9 cellular contexts compared by ENCODE assay signal in genomic region chr7:66847879-66848810, GRCh38.
A peak's percentile ranks its signal among the peaks of the same experiment; 100 is the strongest.
DNase-seq lines count a peak whose midpoint lies in the region; ATAC-seq, FAIRE-seq and TF ChIP-seq lines count a peak whose summit lies in the region.
"Had no signal": no experiment of that assay in that cellular context is flagged by ENCODE, and none has a peak within 500 bp of the region (broad histone marks: within the 10 kb centered on the region; RNA-seq: fewer than 3 reads in every experiment).

No MANE protein-coding gene starts in this region.

- intact Hi-C loops in activated CD4-positive, alpha-beta memory T cell treated with anti-CD3 and anti-CD28 coated beads for 36 hours (cut with micrococcal nuclease), result loop anchor here (10.0 kb wide), 1 partner anchor 193 kb away; no protein-coding TSS in a partner anchor

- POLR2A ChIA-PET in AG04449 (lab: Yijun Ruan, JAX), result no interaction called here
- POLR2A ChIA-PET in activated CD4-positive, alpha-beta memory T cell treated with anti-CD3 and anti-CD28 coated beads for 36 hours (lab: Charles Lee), result interaction anchor here (1.0 kb wide), 1 partner anchor 11 kb away, joined by 3 read pairs; no protein-coding TSS in a partner anchor

- peaks cover 4% of the 10 kb centered on the region for H3K36me3 Mint-ChIP-seq in activated CD4-positive, alpha-beta memory T cell treated with anti-CD3 and anti-CD28 coated beads for 36 hours

- H3K27me3 ChIP-seq in HUES6 (ENCODE audit: control insufficient read depth, insufficient read depth, low read length) (no peaks in the 10 kb centered on the region; the same call in 1 of the 2 replicates), SJCRH30 (no peaks in the 10 kb centered on the region), right atrium auricular region (no peaks in the 10 kb centered on the region)

- H3K9me3 ChIP-seq in HUES6 (ENCODE audit: control insufficient read depth, insufficient read depth, low read depth, low read length) (no peaks in the 10 kb centered on the region), SJCRH30 (replicated peaks) (no peaks in the 10 kb centered on the region), right atrium auricular region (no peaks in the 10 kb centered on the region)

- ATAC-seq in GM18520 (IDR thresholded peaks at IDR 0.05; ENCODE audit: unreplicated experiment), result no peak

- CTCF ChIA-PET in AG04449 (lab: Yijun Ruan, JAX), result interaction anchor here (1.0 to 1.1 kb wide), 2 partner anchors 9 to 147 kb away, joined by 3 read pairs; partner anchors contain the start of gene SBDS
- CTCF ChIA-PET in activated CD4-positive, alpha-beta memory T cell treated with anti-CD3 and anti-CD28 coated beads for 36 hours (lab: Charles Lee), result interaction anchor here (1.2 kb wide), 1 partner anchor 11 kb away, joined by 3 read pairs; no protein-coding TSS in a partner anchor

- H3K36me3 ChIP-seq in HUES6 (ENCODE audit: control insufficient read depth, insufficient read depth, low read length) (no peaks in the 10 kb centered on the region), SJCRH30 (no peaks in the 10 kb centered on the region), right atrium auricular region (no peaks in the 10 kb centered on the region)

- peak overlapping the region; percentile 63 for H3K27ac Mint-ChIP-seq in activated CD4-positive, alpha-beta memory T cell treated with anti-CD3 and anti-CD28 coated beads for 36 hours

- H3K27me3 Mint-ChIP-seq in activated CD4-positive, alpha-beta memory T cell treated with anti-CD3 and anti-CD28 coated beads for 36 hours, result peaks cover 2% of the 10 kb centered on the region

- no peaks in the 10 kb centered on the region for H3K9me3 Mint-ChIP-seq in activated CD4-positive, alpha-beta memory T cell treated with anti-CD3 and anti-CD28 coated beads for 36 hours

- no peak for FAIRE-seq in GM12891 (lab: Jason Lieb, UNC)
- FAIRE-seq: urothelium cell line had no signal

- DNase-seq in AG04449 (ENCODE audit: low read depth, low spot score) (peak; percentile 37), iris pigment epithelial cell (ENCODE audit: low read depth) (peak; percentile 94), SJCRH30 (no peak), right atrium auricular region (ENCODE audit: low spot score) (no peak), GM12891 (ENCODE audit: insufficient read length, low spot score) (no peak)
- DNase-seq in activated CD4-positive, alpha-beta memory T cell treated with anti-CD3 and anti-CD28 coated beads for 36 hours, result peak; percentile 32

- peak overlapping the region; percentile 72 for H3K9ac ChIP-seq in HUES6 (ENCODE audit: low read length)

- no peak overlapping the region for H3K4me3 ChIP-seq in AG04449 (ENCODE audit: low read depth, low read length)
- peak overlapping the region; percentile 23; the same call in 1 of the 2 replicates for H3K4me3 ChIP-seq in HUES6 (ENCODE audit: low read depth, low read length)
- H3K4me3 ChIP-seq in SJCRH30, result no peak overlapping the region
- no peak overlapping the region for H3K4me3 ChIP-seq in right atrium auricular region

- H3K4me3 Mint-ChIP-seq in activated CD4-positive, alpha-beta memory T cell treated with anti-CD3 and anti-CD28 coated beads for 36 hours, result no peak overlapping the region

- no peak for TF ChIP-seq POLR2A in GM12891 (IDR thresholded peaks at IDR 0.05; ENCODE audit: low read depth, low read length)

- peak overlapping the region; percentile 81 for H3K27ac ChIP-seq in HUES6 (ENCODE audit: low read depth, low read length)
- no peak overlapping the region for H3K27ac ChIP-seq in SJCRH30
- H3K27ac ChIP-seq in right atrium auricular region, result no peak overlapping the region

- peaks cover 28% of the 10 kb centered on the region for H3K4me1 Mint-ChIP-seq in activated CD4-positive, alpha-beta memory T cell treated with anti-CD3 and anti-CD28 coated beads for 36 hours (ENCODE audit: low read depth)

- H3K4me1 ChIP-seq in HUES6 (ENCODE audit: control insufficient read depth, insufficient read depth, low read length) (peaks cover 23% of the 10 kb centered on the region), SJCRH30 (no peaks in the 10 kb centered on the region), right atrium auricular region (peaks cover 0 to 15% of the 10 kb centered on the region in 2 donors)

- no peak for TF ChIP-seq CTCF in AG04449 (IDR thresholded peaks at IDR 0.05; ENCODE audit: insufficient read depth, low read length, missing control alignments)
- no peak for TF ChIP-seq CTCF in right atrium auricular region (IDR thresholded peaks at IDR 0.05)

TF ChIP-seq in GM12891, 5 proteins besides CTCF, POLR2A, EP300 and RAD21:
- TF ChIP-seq TAF1 (IDR thresholded peaks at IDR 0.05; ENCODE audit: low read depth, low read length), result no peak
- TF ChIP-seq POLR2AphosphoS5 (IDR thresholded peaks at IDR 0.05; ENCODE audit: low read depth, low read length), result no peak
- TF ChIP-seq POU2F2 (IDR thresholded peaks at IDR 0.05; ENCODE audit: low read depth, low read length), result no peak
- no peak for TF ChIP-seq SPI1 (IDR thresholded peaks at IDR 0.05; ENCODE audit: low read depth, low read length)
- no peak for TF ChIP-seq PAX5 (IDR thresholded peaks at IDR 0.05; ENCODE audit: insufficient read depth, low read length, severe bottlenecking)

Comparison
In these comparisons a context has a peak if more than half of its experiments do, and no peak if none do; other contexts are left out.
1. DNase-seq: peak in AG04449 (single experiment), activated CD4-positive, alpha-beta memory T cell treated with anti-CD3 and anti-CD28 coated beads for 36 hours (single experiment) and iris pigment epithelial cell (single experiment); none in SJCRH30 (0 of 2), right atrium auricular region (single experiment) and GM12891 (single experiment).